ENCODE assay signal across 11 cellular contexts in genomic region chr7:100122067-100122466, GRCh38. TPM values are rescaled to one million over a fixed set of nuclear protein-coding genes. Genes with fewer than 3 reads are reported as not detected.
DNase-seq lines count a peak whose midpoint lies in the region; ATAC-seq, FAIRE-seq and TF ChIP-seq lines count a peak whose summit lies in the region.
"Had no signal": no experiment of that assay in that cellular context is flagged by ENCODE, and none has a peak within 500 bp of the region (broad histone marks: within the 10 kb centered on the region; RNA-seq: fewer than 3 reads in every experiment).

No MANE protein-coding gene starts in this region.

- under 1% methylated on average over 13 of the region's 13 CpGs for WGBS in HepG2 (ENCODE audit: low lambda C conversion rate)
- 65% methylated on average over 9 of the region's 13 CpGs for WGBS in right lobe of liver (ENCODE audit: insufficient coverage, low coverage, low lambda C conversion rate, missing lambda C conversion rate)
- WGBS in thyroid gland, 2 donors, result 61 to 64% methylated on average over 13 of the region's 13 CpGs

- TF ChIP-seq CTCF in HepG2 (CRISPR knock-in tag; IDR thresholded peaks at IDR 0.05), result peak; percentile 13; the same call in 1 of the 2 replicates
- TF ChIP-seq CTCF in right lobe of liver (IDR thresholded peaks at IDR 0.05), result no peak
- TF ChIP-seq CTCF in RWPE1 (conservative IDR thresholded peaks at IDR 0.05; ENCODE audit: low read depth), result no peak
- TF ChIP-seq CTCF in thyroid gland (IDR thresholded peaks at IDR 0.05), result no peak

- POLR2A ChIA-PET in HepG2 (lab: Yijun Ruan, JAX) (interaction anchor here (2.2 to 2.3 kb wide), 2 partner anchors 21 to 27 kb away, joined by 6 to 24 read pairs; partner anchors contain the start of genes AP4M1, LAMTOR4 and MCM7), RWPE1 (lab: Yijun Ruan, JAX; ENCODE audit: low non-redundant PET) (no interaction called here)

- no peaks in the 10 kb centered on the region for H3K36me3 ChIP-seq in HepG2 (replicated peaks in 1 of 2; ENCODE audit: control insufficient read depth in 1 of 2, insufficient read depth in 2 of 2, low read length in 2 of 2)
- H3K36me3 ChIP-seq in right lobe of liver, result no peaks in the 10 kb centered on the region
- H3K36me3 ChIP-seq in thyroid gland, result no peaks in the 10 kb centered on the region
- H3K36me3 ChIP-seq: suprapubic skin had no signal

- FAIRE-seq in HepG2 (lab: Jason Lieb, UNC), result peak; percentile 96

- no peak overlapping the region for H2AFZ ChIP-seq in HepG2 (ENCODE audit: low read length)

- no peaks in the 10 kb centered on the region for H4K20me1 ChIP-seq in HepG2 (ENCODE audit: insufficient read depth, low read length)

- H3K9ac ChIP-seq in HepG2 (ENCODE audit: insufficient read depth, low read depth, low read length), result 0 out of 2 replicates have a peak overlapping the region, but pooled peaks have one; percentile 28

- peak; percentile 90 for DNase-seq in HepG2 (ENCODE audit: low spot score)
- no peak for DNase-seq in right lobe of liver
- no peak for DNase-seq in RWPE1 (ENCODE audit: low spot score)
- DNase-seq in thyroid gland, result peak; percentile 19 to 20
- DNase-seq in NOMO-1 treated with DMSO at 0.1 percent for 48 hours (lab: John Stamatoyannopoulos, UW; ENCODE audit: unreplicated experiment), result no peak
- DNase-seq: ACHN; activated naive CD4-positive, alpha-beta T cell treated with anti-CD3 and anti-CD28 coated beads, Interleukin-2, amount 10 ng/mL, durations not matched to agents 7 days and 5 days; DMS 273 treated with DMSO at 0.1 percent for 48 hours; T-cell had no signal

- CTCF ChIA-PET in HepG2 (lab: Yijun Ruan, JAX; ENCODE audit: low intra/inter-chr PET ratio, low total read pairs), result interaction anchor here (1.2 kb wide), 1 partner anchor 11 kb away, joined by 3 read pairs; no protein-coding TSS in a partner anchor
- CTCF ChIA-PET in RWPE1 (lab: Yijun Ruan, JAX), result interaction anchor here (0.6 kb wide), 1 partner anchor 193 kb away, joined by 3 read pairs; no protein-coding TSS in a partner anchor

- ATAC-seq in HepG2 (peak; percentile 62), right lobe of liver (no peak), HG03097 (IDR thresholded peaks at IDR 0.05; ENCODE audit: low FRiP score, unreplicated experiment) (no peak)
- ATAC-seq: T-cell had no signal

- peak in 1 of 2 experiments; percentile 56; a peak in 2 of 4 replicates for TF ChIP-seq POLR2A in HepG2 (IDR thresholded peaks at IDR 0.05; ENCODE audit: insufficient read depth in 1 of 2, low read depth in 2 of 2, low read length in 2 of 2)
- TF ChIP-seq POLR2A in right lobe of liver (IDR thresholded peaks at IDR 0.05), result no peak
- TF ChIP-seq POLR2A in thyroid gland (IDR thresholded peaks at IDR 0.05), result no peak

- TF ChIP-seq EP300 in HepG2 (IDR thresholded peaks at IDR 0.05; ENCODE audit: low read depth in 2 of 2, low read length in 2 of 2) (peak in 1 of 2 experiments; percentile 71; a peak in 1 of 4 replicates), HepG2 (CRISPR knock-in tag; IDR thresholded peaks at IDR 0.05; ENCODE audit: borderline replicate concordance) (peak; percentile 31; the same call in 1 of the 2 replicates)

- H3K4me2 ChIP-seq in HepG2 (ENCODE audit: low read depth, low read length), result peak overlapping the region; percentile 66

- peaks cover 59% of the 10 kb centered on the region for H3K4me1 ChIP-seq in HepG2 (ENCODE audit: insufficient read depth, low read length)
- H3K4me1 ChIP-seq in right lobe of liver, result peaks cover 0 to 29% (median 2%) of the 10 kb centered on the region in 4 donors
- peaks cover 13 to 24% of the 10 kb centered on the region in 2 donors for H3K4me1 ChIP-seq in thyroid gland

- H3K9me3 ChIP-seq in HepG2 (ENCODE audit: low read length) (no peaks in the 10 kb centered on the region), right lobe of liver (no peaks in the 10 kb centered on the region), thyroid gland (no peaks in the 10 kb centered on the region)
- H3K9me3 ChIP-seq: suprapubic skin had no signal

- no TSS peak for BruUV-seq in HepG2 (replicated peaks; lab: Mats Ljungman, UMichigan)

- H3K27me3 ChIP-seq in HepG2 (ENCODE audit: control insufficient read depth in 1 of 2, insufficient read depth in 2 of 2, low read length in 2 of 2) (no peaks in the 10 kb centered on the region; a peak in 1 of 5 replicates), right lobe of liver (no peaks in the 10 kb centered on the region), thyroid gland (no peaks in the 10 kb centered on the region)
- H3K27me3 ChIP-seq: suprapubic skin had no signal

- H3K27ac ChIP-seq in HepG2 (ENCODE audit: extremely low read length, insufficient read depth, low read length) (peak overlapping the region; percentile 66), right lobe of liver (no peak overlapping the region), RWPE1 (peak overlapping the region; percentile 39), thyroid gland (no peak overlapping the region)
- H3K27ac ChIP-seq: suprapubic skin had no signal

- H3K79me2 ChIP-seq in HepG2 (ENCODE audit: insufficient read depth, low read length), result peaks cover 13% of the 10 kb centered on the region

- intact Hi-C loops in HepG2 (cut with micrococcal nuclease; ENCODE audit: unreplicated experiment), result no loop called here
- intact Hi-C loops in right lobe of liver (cut with DNase I), result no loop called here
- intact Hi-C loops in thyroid gland (cut with DNase I), result no loop called here

- in situ Hi-C loops in HepG2 (cut with HindIII; ENCODE audit: extremely low pct_ligation_motif_present, low pct_unique_long_range_greater_than_20kb), result no loop called here

- H3K4me3 ChIP-seq in HepG2 (replicated peaks in 1 of 3; ENCODE audit: insufficient read depth in 1 of 3, low read depth in 2 of 3, low read length in 3 of 3) (peak overlapping the region in 1 of 3 experiments; percentile 38; a peak in 2 of 6 replicates), right lobe of liver (no peak overlapping the region), thyroid gland (replicated peaks in 1 of 3) (no peak overlapping the region)
- H3K4me3 ChIP-seq: suprapubic skin had no signal

- TF ChIP-seq RAD21 in HepG2 (CRISPR knock-in tag; IDR thresholded peaks at IDR 0.05), result no peak

RNA-seq across cellular contexts. Expression of gene CNPY4, which starts 2.6 kb away (rescaled TPM):
- total RNA-seq in HepG2 (2016; rRNA removed; fragmentation: Illumina TruSeq; extraction: Trizol) (5.4 and 12.7 TPM in 2 replicates), right lobe of liver (1 to 10 TPM; 2.9 to 4.9 (median 3.9) TPM), thyroid gland (10 to 100 TPM in 3 of 4 donors, 1 to 10 TPM in 1; 4.1 to 14.5 (median 13.1) TPM)
- total RNA-seq in HepG2 (2016; cell fraction: cytosol; rRNA removed; fragmentation: Illumina TruSeq; extraction: Trizol; ENCODE audit: low read depth), result 0.97 and 1.9 TPM in 2 replicates
- total RNA-seq in HepG2 (2016; cell fraction: insoluble cytoplasmic fraction; rRNA removed; fragmentation: Illumina TruSeq; extraction: Trizol), result 6.7 and 13.9 TPM in 2 replicates
- 3.1 and 3.2 TPM in 2 replicates for total RNA-seq in HepG2 (2016; cell fraction: membrane; rRNA removed; fragmentation: Illumina TruSeq; extraction: Trizol)
- 8.0 and 11.2 TPM in 2 replicates for total RNA-seq in HepG2 (2016; cell fraction: nucleus; rRNA removed; fragmentation: Illumina TruSeq; extraction: Trizol)
- 6.2 TPM in 2 replicates for polyA plus RNA-seq in HepG2 (2011; rRNA removed)
- 5.3 and 5.6 TPM in 2 replicates for polyA plus RNA-seq in HepG2 (2011; cell fraction: cytosol; rRNA removed)
- polyA plus RNA-seq in HepG2 (2011; cell fraction: nucleus; rRNA removed), result 4.8 TPM in 2 replicates
- polyA plus RNA-seq in HepG2 (2012), result 5.4 and 6.0 TPM in 2 replicates
- 1.0 and 1.3 TPM in 2 replicates for polyA plus RNA-seq in HepG2 (2016; cell fraction: cytosol; fragmentation: Illumina TruSeq; extraction: Trizol; ENCODE audit: low read depth)
- 6.6 and 7.8 TPM in 2 replicates for polyA plus RNA-seq in HepG2 (2016; cell fraction: insoluble cytoplasmic fraction; fragmentation: Illumina TruSeq; extraction: Trizol; ENCODE audit: low read depth)
- polyA plus RNA-seq in HepG2 (2016; cell fraction: membrane; fragmentation: Illumina TruSeq; extraction: Trizol; ENCODE audit: low read depth), result 1.5 and 2.5 TPM in 2 replicates
- 19.4 and 20.6 TPM in 2 replicates for polyA plus RNA-seq in HepG2 (2016; cell fraction: nucleus; fragmentation: Illumina TruSeq; extraction: Trizol; ENCODE audit: insufficient read depth, low read depth)
- polyA minus RNA-seq in HepG2 (2011; rRNA and poly(A)+ RNA removed; ENCODE audit: low replicate concordance), result 2.5 and 12.7 TPM in 2 replicates
- 1.2 and 1.9 TPM in 2 replicates for polyA minus RNA-seq in HepG2 (2011; cell fraction: cytosol; rRNA and poly(A)+ RNA removed)
- polyA minus RNA-seq in HepG2 (2011; cell fraction: nucleus; rRNA and poly(A)+ RNA removed), result 2.9 and 3.5 TPM in 2 replicates

RNA-seq across cellular contexts. Expression of gene TAF6, which starts 2.9 kb away (rescaled TPM):
- 18.8 and 25.6 TPM in 2 replicates for total RNA-seq in HepG2 (2016; rRNA removed; fragmentation: Illumina TruSeq; extraction: Trizol)
- total RNA-seq in HepG2 (2016; cell fraction: cytosol; rRNA removed; fragmentation: Illumina TruSeq; extraction: Trizol; ENCODE audit: low read depth), result 10.3 and 12.6 TPM in 2 replicates
- total RNA-seq in HepG2 (2016; cell fraction: insoluble cytoplasmic fraction; rRNA removed; fragmentation: Illumina TruSeq; extraction: Trizol), result 20.6 and 21.5 TPM in 2 replicates
- total RNA-seq in HepG2 (2016; cell fraction: membrane; rRNA removed; fragmentation: Illumina TruSeq; extraction: Trizol), result 29.7 and 31.8 TPM in 2 replicates
- 16.2 and 20.2 TPM in 2 replicates for total RNA-seq in HepG2 (2016; cell fraction: nucleus; rRNA removed; fragmentation: Illumina TruSeq; extraction: Trizol)
- polyA plus RNA-seq in HepG2 (2011; rRNA removed), result 12.6 and 12.9 TPM in 2 replicates
- polyA plus RNA-seq in HepG2 (2011; cell fraction: cytosol; rRNA removed), result 4.9 and 5.4 TPM in 2 replicates
- 49.7 and 70.9 TPM in 2 replicates for polyA plus RNA-seq in HepG2 (2011; cell fraction: nucleus; rRNA removed)
- polyA plus RNA-seq in HepG2 (2012), result 22.2 and 26.8 TPM in 2 replicates
- polyA plus RNA-seq in HepG2 (2016; cell fraction: cytosol; fragmentation: Illumina TruSeq; extraction: Trizol; ENCODE audit: low read depth), result 18.6 and 20.9 TPM in 2 replicates
- 23.4 and 30.6 TPM in 2 replicates for polyA plus RNA-seq in HepG2 (2016; cell fraction: insoluble cytoplasmic fraction; fragmentation: Illumina TruSeq; extraction: Trizol; ENCODE audit: low read depth)
- polyA plus RNA-seq in HepG2 (2016; cell fraction: membrane; fragmentation: Illumina TruSeq; extraction: Trizol; ENCODE audit: low read depth), result 31.0 and 34.8 TPM in 2 replicates
- polyA plus RNA-seq in HepG2 (2016; cell fraction: nucleus; fragmentation: Illumina TruSeq; extraction: Trizol; ENCODE audit: insufficient read depth, low read depth), result 52.2 and 63.1 TPM in 2 replicates
- polyA minus RNA-seq in HepG2 (2011; rRNA and poly(A)+ RNA removed; ENCODE audit: low replicate concordance), result 16.7 and 22.7 TPM in 2 replicates
- 9.8 and 11.7 TPM in 2 replicates for polyA minus RNA-seq in HepG2 (2011; cell fraction: cytosol; rRNA and poly(A)+ RNA removed)
- polyA minus RNA-seq in HepG2 (2011; cell fraction: nucleus; rRNA and poly(A)+ RNA removed), result 7.0 and 15.4 TPM in 2 replicates
- 10 to 100 TPM; 11.1 to 27.2 (median 15.8) TPM for total RNA-seq in right lobe of liver
- total RNA-seq in thyroid gland, result 100 to 1,000 TPM in 1 of 4 donors, 10 to 100 TPM in 3; 50.3 to 104 (median 85.2) TPM

RNA-seq across cellular contexts. Expression of gene MBLAC1, which starts 4.7 kb away (rescaled TPM):
- total RNA-seq in HepG2 (2016; rRNA removed; fragmentation: Illumina TruSeq; extraction: Trizol) (1.8 and 2.1 TPM in 2 replicates), right lobe of liver (1 to 10 TPM in 3 of 6 experiments, under 1 TPM in 3; 0.35 to 2.7 (median 1.1) TPM), thyroid gland (10 to 100 TPM in 1 of 4 donors, 1 to 10 TPM in 3; 3.0 to 12.5 (median 6.1) TPM)
- total RNA-seq in HepG2 (2016; cell fraction: cytosol; rRNA removed; fragmentation: Illumina TruSeq; extraction: Trizol; ENCODE audit: low read depth), result 0.71 and 0.88 TPM in 2 replicates
- total RNA-seq in HepG2 (2016; cell fraction: insoluble cytoplasmic fraction; rRNA removed; fragmentation: Illumina TruSeq; extraction: Trizol), result 1.5 and 2.1 TPM in 2 replicates
- 1.2 and 1.3 TPM in 2 replicates for total RNA-seq in HepG2 (2016; cell fraction: membrane; rRNA removed; fragmentation: Illumina TruSeq; extraction: Trizol)
- 0.84 and 1.3 TPM in 2 replicates for total RNA-seq in HepG2 (2016; cell fraction: nucleus; rRNA removed; fragmentation: Illumina TruSeq; extraction: Trizol)
- polyA plus RNA-seq in HepG2 (2011; rRNA removed), result 0.79 and 0.88 TPM in 2 replicates
- polyA plus RNA-seq in HepG2 (2011; cell fraction: cytosol; rRNA removed), result 1.3 and 2.1 TPM in 2 replicates
- polyA plus RNA-seq in HepG2 (2011; cell fraction: nucleus; rRNA removed), result 1.5 and 1.9 TPM in 2 replicates
- polyA plus RNA-seq in HepG2 (2012), result 0.91 and 1.1 TPM in 2 replicates
- 0.66 and 1.1 TPM in 2 replicates for polyA plus RNA-seq in HepG2 (2016; cell fraction: cytosol; fragmentation: Illumina TruSeq; extraction: Trizol; ENCODE audit: low read depth)
- polyA plus RNA-seq in HepG2 (2016; cell fraction: insoluble cytoplasmic fraction; fragmentation: Illumina TruSeq; extraction: Trizol; ENCODE audit: low read depth), result 1.7 and 1.9 TPM in 2 replicates
- 0.77 and 1.1 TPM in 2 replicates for polyA plus RNA-seq in HepG2 (2016; cell fraction: membrane; fragmentation: Illumina TruSeq; extraction: Trizol; ENCODE audit: low read depth)
- polyA plus RNA-seq in HepG2 (2016; cell fraction: nucleus; fragmentation: Illumina TruSeq; extraction: Trizol; ENCODE audit: insufficient read depth, low read depth), result 1.5 TPM in 2 replicates
- 0.58 and 0.65 TPM in 2 replicates for polyA minus RNA-seq in HepG2 (2011; rRNA and poly(A)+ RNA removed; ENCODE audit: low replicate concordance)
- polyA minus RNA-seq in HepG2 (2011; cell fraction: cytosol; rRNA and poly(A)+ RNA removed), result 0.70 TPM in 1 of 2 replicates, not detected in the other
- polyA minus RNA-seq in HepG2 (2011; cell fraction: nucleus; rRNA and poly(A)+ RNA removed), result 1.4 and 1.7 TPM in 2 replicates

RNA-seq across cellular contexts. Expression of gene AP4M1, which starts 20.6 kb away (rescaled TPM):
- 8.2 and 9.7 TPM in 2 replicates for total RNA-seq in HepG2 (2016; rRNA removed; fragmentation: Illumina TruSeq; extraction: Trizol)
- total RNA-seq in HepG2 (2016; cell fraction: cytosol; rRNA removed; fragmentation: Illumina TruSeq; extraction: Trizol; ENCODE audit: low read depth), result 4.1 and 5.3 TPM in 2 replicates
- 7.7 and 10.0 TPM in 2 replicates for total RNA-seq in HepG2 (2016; cell fraction: insoluble cytoplasmic fraction; rRNA removed; fragmentation: Illumina TruSeq; extraction: Trizol)
- 5.6 and 6.2 TPM in 2 replicates for total RNA-seq in HepG2 (2016; cell fraction: membrane; rRNA removed; fragmentation: Illumina TruSeq; extraction: Trizol)
- 5.9 and 11.5 TPM in 2 replicates for total RNA-seq in HepG2 (2016; cell fraction: nucleus; rRNA removed; fragmentation: Illumina TruSeq; extraction: Trizol)
- polyA plus RNA-seq in HepG2 (2011; rRNA removed), result 6.0 and 6.3 TPM in 2 replicates
- polyA plus RNA-seq in HepG2 (2011; cell fraction: cytosol; rRNA removed), result 3.9 and 4.9 TPM in 2 replicates
- 11.1 and 15.0 TPM in 2 replicates for polyA plus RNA-seq in HepG2 (2011; cell fraction: nucleus; rRNA removed)
- 4.9 and 5.0 TPM in 2 replicates for polyA plus RNA-seq in HepG2 (2012)
- polyA plus RNA-seq in HepG2 (2016; cell fraction: cytosol; fragmentation: Illumina TruSeq; extraction: Trizol; ENCODE audit: low read depth), result 2.8 and 2.9 TPM in 2 replicates
- 5.9 and 7.7 TPM in 2 replicates for polyA plus RNA-seq in HepG2 (2016; cell fraction: insoluble cytoplasmic fraction; fragmentation: Illumina TruSeq; extraction: Trizol; ENCODE audit: low read depth)
- 3.9 and 4.1 TPM in 2 replicates for polyA plus RNA-seq in HepG2 (2016; cell fraction: membrane; fragmentation: Illumina TruSeq; extraction: Trizol; ENCODE audit: low read depth)
- 13.0 and 18.6 TPM in 2 replicates for polyA plus RNA-seq in HepG2 (2016; cell fraction: nucleus; fragmentation: Illumina TruSeq; extraction: Trizol; ENCODE audit: insufficient read depth, low read depth)
- polyA minus RNA-seq in HepG2 (2011; rRNA and poly(A)+ RNA removed; ENCODE audit: low replicate concordance), result 10.8 and 17.7 TPM in 2 replicates
- polyA minus RNA-seq in HepG2 (2011; cell fraction: cytosol; rRNA and poly(A)+ RNA removed), result 3.0 and 5.2 TPM in 2 replicates
- polyA minus RNA-seq in HepG2 (2011; cell fraction: nucleus; rRNA and poly(A)+ RNA removed), result 6.7 and 7.2 TPM in 2 replicates
- total RNA-seq in right lobe of liver, result 1 to 10 TPM; 2.7 to 7.3 (median 4.3) TPM
- total RNA-seq in thyroid gland, result 10 to 100 TPM in 3 of 4 donors, 1 to 10 TPM in 1; 9.1 to 26.6 (median 19.4) TPM

RNA-seq across cellular contexts. Expression of gene MCM7, which starts 20.9 kb away (rescaled TPM):
- 214 and 229 TPM in 2 replicates for total RNA-seq in HepG2 (2016; rRNA removed; fragmentation: Illumina TruSeq; extraction: Trizol)
- total RNA-seq in HepG2 (2016; cell fraction: cytosol; rRNA removed; fragmentation: Illumina TruSeq; extraction: Trizol; ENCODE audit: low read depth), result 19.3 and 25.3 TPM in 2 replicates
- 222 and 231 TPM in 2 replicates for total RNA-seq in HepG2 (2016; cell fraction: insoluble cytoplasmic fraction; rRNA removed; fragmentation: Illumina TruSeq; extraction: Trizol)
- total RNA-seq in HepG2 (2016; cell fraction: membrane; rRNA removed; fragmentation: Illumina TruSeq; extraction: Trizol), result 36.3 and 40.6 TPM in 2 replicates
- 158 and 170 TPM in 2 replicates for total RNA-seq in HepG2 (2016; cell fraction: nucleus; rRNA removed; fragmentation: Illumina TruSeq; extraction: Trizol)
- polyA plus RNA-seq in HepG2 (2011; rRNA removed), result 74.6 and 84.5 TPM in 2 replicates
- 43.5 and 88.2 TPM in 2 replicates for polyA plus RNA-seq in HepG2 (2011; cell fraction: cytosol; rRNA removed)
- polyA plus RNA-seq in HepG2 (2011; cell fraction: nucleus; rRNA removed), result 179 and 250 TPM in 2 replicates
- polyA plus RNA-seq in HepG2 (2012), result 55.3 and 79.0 TPM in 2 replicates
- polyA plus RNA-seq in HepG2 (2016; cell fraction: cytosol; fragmentation: Illumina TruSeq; extraction: Trizol; ENCODE audit: low read depth), result 13.7 and 15.9 TPM in 2 replicates
- 184 and 192 TPM in 2 replicates for polyA plus RNA-seq in HepG2 (2016; cell fraction: insoluble cytoplasmic fraction; fragmentation: Illumina TruSeq; extraction: Trizol; ENCODE audit: low read depth)
- 21.2 and 24.5 TPM in 2 replicates for polyA plus RNA-seq in HepG2 (2016; cell fraction: membrane; fragmentation: Illumina TruSeq; extraction: Trizol; ENCODE audit: low read depth)
- polyA plus RNA-seq in HepG2 (2016; cell fraction: nucleus; fragmentation: Illumina TruSeq; extraction: Trizol; ENCODE audit: insufficient read depth, low read depth), result 208 and 214 TPM in 2 replicates
- 187 and 581 TPM in 2 replicates for polyA minus RNA-seq in HepG2 (2011; rRNA and poly(A)+ RNA removed; ENCODE audit: low replicate concordance)
- polyA minus RNA-seq in HepG2 (2011; cell fraction: cytosol; rRNA and poly(A)+ RNA removed), result 44.7 and 74.8 TPM in 2 replicates
- 108 and 139 TPM in 2 replicates for polyA minus RNA-seq in HepG2 (2011; cell fraction: nucleus; rRNA and poly(A)+ RNA removed)
- total RNA-seq in right lobe of liver, result 10 to 100 TPM; 12.6 to 25.9 (median 20.8) TPM
- 10 to 100 TPM; 16.6 to 51.3 (median 26.5) TPM for total RNA-seq in thyroid gland

Comparison
In these comparisons a context has a peak if more than half of its experiments do, and no peak if none do; other contexts are left out.
1. DNase-seq: peak in HepG2 (single experiment) and thyroid gland (2 of 2); none in right lobe of liver (0 of 3), RWPE1 (single experiment) and NOMO-1 treated with DMSO at 0.1 percent for 48 hours (single experiment).
2. H3K27ac ChIP-seq: peak in HepG2 (single experiment) and RWPE1 (single experiment); none in right lobe of liver (0 of 3) and thyroid gland (0 of 3).